Comparison of ENCODE assay signal across 2 cellular contexts in genomic region chr7:115354925-115355324, GRCh38.
TF ChIP-seq lines count a peak whose summit lies in the region.

No MANE protein-coding gene starts in this region.

TF ChIP-seq in HCT116, 20 proteins besides CTCF, POLR2A, EP300 and RAD21 (continued from another document):
- no peak for TF ChIP-seq ZFX (IDR thresholded peaks at IDR 0.05)
- no peak for TF ChIP-seq CEBPB (IDR thresholded peaks at IDR 0.05; ENCODE audit: low read depth)
- no peak for TF ChIP-seq REST (IDR thresholded peaks at IDR 0.05; ENCODE audit: low read depth)
- no peak for TF ChIP-seq JUND (IDR thresholded peaks at IDR 0.05)
- no peak for TF ChIP-seq ELF1 (IDR thresholded peaks at IDR 0.05; ENCODE audit: borderline replicate concordance, low read depth)
- TF ChIP-seq FOSL1 (IDR thresholded peaks at IDR 0.05; ENCODE audit: low read depth) = no peak
- no peak for TF ChIP-seq EZH2 (IDR thresholded peaks at IDR 0.05)
- no peak for TF ChIP-seq ZNF274 (IDR thresholded peaks at IDR 0.05; ENCODE audit: low read depth, low read length)

TF ChIP-seq in GM12878, 131 proteins besides CTCF, POLR2A, EP300 and RAD21 (continued from another document):
- no peak for TF ChIP-seq ZBTB33 (IDR thresholded peaks at IDR 0.05)
- no peak for TF ChIP-seq CEBPZ (IDR thresholded peaks at IDR 0.05; ENCODE audit: low read depth, low read length)
- TF ChIP-seq CHD4 (IDR thresholded peaks at IDR 0.05) = no peak
TF ChIP-seq in GM12878: peak in this region for 0.
